In the genomic region with DNA sequence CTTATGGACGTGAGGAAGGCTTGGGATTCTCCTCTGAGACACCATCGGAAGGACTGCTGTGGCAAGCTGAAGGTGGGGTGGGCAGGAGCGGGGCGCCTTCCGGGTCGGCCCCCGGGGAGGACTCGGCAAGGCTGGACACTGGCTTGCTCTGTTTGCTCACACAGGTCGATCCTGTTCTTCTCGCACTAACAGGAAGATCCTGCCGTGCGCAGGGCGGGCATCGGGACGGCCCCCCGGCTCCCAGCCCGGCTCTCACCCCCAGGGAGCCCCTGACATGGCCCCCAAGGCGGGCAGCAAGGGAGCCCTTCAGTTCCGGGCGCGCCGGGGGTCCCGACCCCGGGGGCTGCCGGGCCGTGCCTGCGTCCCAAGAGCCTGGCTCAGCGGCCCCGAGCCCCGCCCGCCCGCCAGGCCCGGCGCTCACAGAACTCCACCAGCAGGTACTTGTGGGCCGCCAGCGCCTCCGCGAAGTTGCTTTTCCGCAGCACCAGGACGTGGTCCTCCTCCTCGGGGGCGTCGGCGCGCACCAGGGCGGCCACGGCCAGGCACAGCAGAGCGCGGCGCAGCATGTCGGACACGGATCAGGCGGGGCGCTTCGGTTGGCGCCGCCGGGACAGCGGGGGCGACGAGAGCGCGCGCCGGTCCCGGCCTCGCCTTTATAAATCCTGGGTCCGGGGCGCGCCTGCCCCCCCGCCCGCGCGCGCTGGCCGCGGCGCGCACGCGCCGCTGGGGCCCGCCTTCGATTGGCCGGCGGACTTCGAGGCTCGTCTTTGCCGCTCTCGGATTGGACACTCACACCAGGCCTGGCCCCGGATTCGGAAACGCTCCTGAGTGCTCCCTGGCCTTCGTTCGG, we compare ENCODE assay signal across 8 cellular contexts. TPM values are rescaled to one million over a fixed set of nuclear protein-coding genes. Genes with fewer than 3 reads are reported as not detected.
A peak's percentile ranks its signal among the peaks of the same experiment; 100 is the strongest.
DNase-seq lines count a peak whose midpoint lies in the region; TF ChIP-seq lines count a peak whose summit lies in the region.

A gene (minus strand): TSS at position 630 of the 850 bp plus-strand sequence. CDS start 64 bp downstream, at position 566.

- H3K27me3 Mint-ChIP-seq in IgD-negative memory B cell = peaks cover 3% of the 10 kb centered on the region

- H3K27ac ChIP-seq in ascending aorta = peak within 1 kb of the TSS; percentile 96
- no peak within 1 kb of the TSS for H3K27ac ChIP-seq in iPS-20b (ENCODE audit: low read length)

- no peaks in the 10 kb centered on the region for H3K9me3 Mint-ChIP-seq in IgD-negative memory B cell

- peak; percentile 30 to 96 for DNase-seq in stimulated activated CD4-positive, alpha-beta T cell treated with anti-CD3 and anti-CD28 coated beads, Interleukin-2, amount 100 ng/mL, for 24 hours
- no peak for DNase-seq in stimulated activated CD4-positive, alpha-beta T cell treated with anti-CD3 and anti-CD28 coated beads, Interleukin-4, amount 100 ng/mL, for 24 hours
- DNase-seq in ascending aorta (ENCODE audit: low spot score in 2 of 2) = no peak
- DNase-seq in stimulated activated CD4-positive, alpha-beta T cell treated with anti-CD3 and anti-CD28 coated beads, TNF-alpha, amount 100 ng/mL, for 24 hours (ENCODE audit: low read depth in 3 of 3) = peak in 2 of 3 experiments; percentile 94 to 97
- DNase-seq in NCI-H1048 (lab: John Stamatoyannopoulos, UW) = no peak
- DNase-seq in NCI-H526 treated with DMSO at 0.1 percent for 48 hours (lab: John Stamatoyannopoulos, UW) = no peak

- intact Hi-C loops in ascending aorta (cut with DNase I) = loop anchor here (1.0 to 10.0 kb wide), 3 partner anchors 11 to 345 kb away; a partner anchor contains a TSS

- H3K9ac ChIP-seq in iPS-20b (ENCODE audit: low read depth, low read length) = peak within 1 kb of the TSS; percentile 93

- H3K36me3 ChIP-seq in ascending aorta (peaks cover 19 to 43% of the 10 kb centered on the region in 2 donors), iPS-20b (ENCODE audit: insufficient read depth, low read depth, low read length) (peaks cover 54% of the 10 kb centered on the region)

- H3K27me3 ChIP-seq in ascending aorta (no peaks in the 10 kb centered on the region), iPS-20b (ENCODE audit: insufficient read depth, low read length) (no peaks in the 10 kb centered on the region)

- H3K4me3 ChIP-seq in ascending aorta = peak within 1 kb of the TSS; percentile 87 to 91
- peak within 1 kb of the TSS; percentile 95 for H3K4me3 ChIP-seq in iPS-20b (ENCODE audit: low read length)

- peak within 1 kb of the TSS; percentile 89 to 97 (median 94) for H3K4me3 Mint-ChIP-seq in IgD-negative memory B cell

- H3K27ac Mint-ChIP-seq in IgD-negative memory B cell = peak within 1 kb of the TSS; percentile 95 to 99 (median 98)

- H3K4me1 ChIP-seq in ascending aorta (peaks cover 10 to 29% of the 10 kb centered on the region in 2 donors), iPS-20b (ENCODE audit: insufficient read depth, low read length) (0 out of 2 replicates have a peak, but pooled peaks cover 4% of the 10 kb centered on the region)

- no peak for TF ChIP-seq CTCF in ascending aorta (IDR thresholded peaks at IDR 0.05)

- H3K36me3 Mint-ChIP-seq in IgD-negative memory B cell = peaks cover 2% of the 10 kb centered on the region

- H3K9me3 ChIP-seq in ascending aorta (no peaks in the 10 kb centered on the region), iPS-20b (ENCODE audit: insufficient read depth, low read depth, low read length) (no peaks in the 10 kb centered on the region)

- peaks cover 8 to 19% (median 15%) of the 10 kb centered on the region in 3 donors for H3K4me1 Mint-ChIP-seq in IgD-negative memory B cell

RNA-seq across cellular contexts. Expression of the gene that starts here (rescaled TPM):
- polyA plus RNA-seq in IgD-negative memory B cell = 177 TPM
- total RNA-seq in ascending aorta = 670 TPM

Comparison
In these comparisons a context has a peak if more than half of its experiments do, and no peak if none do; other contexts are left out.
1. DNase-seq: peak in stimulated activated CD4-positive, alpha-beta T cell treated with anti-CD3 and anti-CD28 coated beads, Interleukin-2, amount 100 ng/mL, for 24 hours (2 of 2) and stimulated activated CD4-positive, alpha-beta T cell treated with anti-CD3 and anti-CD28 coated beads, TNF-alpha, amount 100 ng/mL, for 24 hours (2 of 3); none in stimulated activated CD4-positive, alpha-beta T cell treated with anti-CD3 and anti-CD28 coated beads, Interleukin-4, amount 100 ng/mL, for 24 hours (single experiment), ascending aorta (0 of 2), NCI-H1048 (single experiment) and NCI-H526 treated with DMSO at 0.1 percent for 48 hours (single experiment).